Comparison of ENCODE assay signal across 24 cellular contexts in the genomic region with DNA sequence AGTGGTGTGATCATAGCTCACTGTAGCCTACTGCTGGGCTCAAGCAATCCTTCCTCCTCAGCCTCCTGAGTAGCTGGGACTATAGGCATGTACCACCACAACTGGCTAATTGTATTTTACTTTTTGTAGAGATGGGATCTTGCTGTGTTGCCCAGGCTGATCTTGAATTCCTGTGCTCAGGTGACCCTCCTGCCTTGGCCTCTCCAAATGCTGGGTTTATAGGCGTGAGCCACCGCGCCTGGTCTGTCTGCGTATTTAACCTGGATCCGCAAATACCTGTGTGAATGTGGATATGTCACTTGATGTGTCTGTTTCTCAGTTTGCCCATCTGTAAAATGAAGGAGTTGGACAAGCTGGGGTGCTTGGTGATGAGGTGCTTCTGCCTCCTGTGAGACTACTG.
"Had no signal": no experiment of that assay in that cellular context is flagged by ENCODE, and none has a peak within 500 bp of the region (broad histone marks: within the 10 kb centered on the region; RNA-seq: fewer than 3 reads in every experiment).

No MANE protein-coding gene starts in this region.

- DNase-seq: hypothalamus; immature natural killer cell; left ventricle myocardium inferior; naive thymus-derived CD8-positive, alpha-beta T cell; nucleus accumbens; posterior cingulate gyrus; retina; right cardiac atrium; spleen; stimulated activated CD4-positive, alpha-beta T cell treated with anti-CD3 and anti-CD28 coated beads, Interleukin-4, amount 100 ng/mL, for 24 hours; stimulated activated naive CD4-positive, alpha-beta T cell; substantia nigra; upper lobe of left lung had no signal

- H3K27me3 ChIP-seq: pancreas, tibial nerve, upper lobe of left lung had no signal

- ATAC-seq: naive thymus-derived CD8-positive, alpha-beta T cell; right cardiac atrium; sciatic nerve; stimulated activated effector memory CD8-positive, alpha-beta T cell treated with anti-CD3 and anti-CD28 coated beads, Interleukin-12 subunit alpha, Interleukin-12 subunit beta, amount 100 ng/mL, for 72 hours had no signal

- H3K4me1 Mint-ChIP-seq: immature natural killer cell; stimulated activated effector memory CD8-positive, alpha-beta T cell treated with anti-CD3 and anti-CD28 coated beads, Interleukin-12 subunit alpha, Interleukin-12 subunit beta, amount 100 ng/mL, for 72 hours had no signal

- FAIRE-seq: islet of Langerhans, pancreas had no signal

- H3K4me3 Mint-ChIP-seq: immature natural killer cell; naive thymus-derived CD8-positive, alpha-beta T cell; nephron; neural crest cell; stimulated activated effector memory CD8-positive, alpha-beta T cell treated with anti-CD3 and anti-CD28 coated beads, Interleukin-12 subunit alpha, Interleukin-12 subunit beta, amount 100 ng/mL, for 72 hours; stimulated activated naive CD8-positive, alpha-beta T cell treated with anti-CD3 and anti-CD28 coated beads, Interleukin-15, Interleukin-2, amounts not matched to agents 100 ng/mL and 50 ng/mL, for 24 hours had no signal

- H3K9me3 ChIP-seq: left ventricle myocardium inferior, pancreas, prostate gland, spleen, tibial nerve, upper lobe of left lung had no signal

- H3K27ac ChIP-seq: left ventricle myocardium inferior, pancreas, prostate gland, skin epidermis, spleen, tibial nerve, upper lobe of left lung had no signal

- H3K4me1 ChIP-seq: pancreas, prostate gland had no signal

- H3K36me3 Mint-ChIP-seq: immature natural killer cell; naive thymus-derived CD8-positive, alpha-beta T cell; stimulated activated effector memory CD8-positive, alpha-beta T cell treated with anti-CD3 and anti-CD28 coated beads, Interleukin-12 subunit alpha, Interleukin-12 subunit beta, amount 100 ng/mL, for 72 hours had no signal

- H3K9me3 Mint-ChIP-seq: nephron; neural crest cell; stimulated activated effector memory CD8-positive, alpha-beta T cell treated with anti-CD3 and anti-CD28 coated beads, Interleukin-12 subunit alpha, Interleukin-12 subunit beta, amount 100 ng/mL, for 72 hours; stimulated activated naive CD8-positive, alpha-beta T cell treated with anti-CD3 and anti-CD28 coated beads, Interleukin-15, Interleukin-2, amounts not matched to agents 100 ng/mL and 50 ng/mL, for 24 hours had no signal

- H3K27ac Mint-ChIP-seq: immature natural killer cell; naive thymus-derived CD8-positive, alpha-beta T cell; stimulated activated effector memory CD8-positive, alpha-beta T cell treated with anti-CD3 and anti-CD28 coated beads, Interleukin-12 subunit alpha, Interleukin-12 subunit beta, amount 100 ng/mL, for 72 hours; stimulated activated naive CD8-positive, alpha-beta T cell treated with anti-CD3 and anti-CD28 coated beads, Interleukin-15, Interleukin-2, amounts not matched to agents 100 ng/mL and 50 ng/mL, for 24 hours had no signal

- H3K36me3 ChIP-seq: left ventricle myocardium inferior, pancreas, prostate gland, spleen, tibial nerve, upper lobe of left lung had no signal

- H3K4me3 ChIP-seq: left ventricle myocardium inferior, lung, pancreas, prostate gland, skin epidermis, spleen, tibial nerve, upper lobe of left lung had no signal
